In genomic region chr4:40877081-40877480, GRCh38 we compare ENCODE assay signal across 1 cellular context.
TF ChIP-seq lines count a peak whose summit lies in the region.

No MANE protein-coding gene starts in this region.

TF ChIP-seq in HepG2, 621 proteins besides CTCF, POLR2A, EP300 and RAD21 (continued from another document):
- TF ChIP-seq, protein P1, sequence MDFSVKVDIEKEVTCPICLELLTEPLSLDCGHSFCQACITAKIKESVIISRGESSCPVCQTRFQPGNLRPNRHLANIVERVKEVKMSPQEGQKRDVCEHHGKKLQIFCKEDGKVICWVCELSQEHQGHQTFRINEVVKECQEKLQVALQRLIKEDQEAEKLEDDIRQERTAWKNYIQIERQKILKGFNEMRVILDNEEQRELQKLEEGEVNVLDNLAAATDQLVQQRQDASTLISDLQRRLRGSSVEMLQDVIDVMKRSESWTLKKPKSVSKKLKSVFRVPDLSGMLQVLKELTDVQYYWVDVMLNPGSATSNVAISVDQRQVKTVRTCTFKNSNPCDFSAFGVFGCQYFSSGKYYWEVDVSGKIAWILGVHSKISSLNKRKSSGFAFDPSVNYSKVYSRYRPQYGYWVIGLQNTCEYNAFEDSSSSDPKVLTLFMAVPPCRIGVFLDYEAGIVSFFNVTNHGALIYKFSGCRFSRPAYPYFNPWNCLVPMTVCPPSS (IDR thresholded peaks at IDR 0.05), result no peak
- TF ChIP-seq KMT2A (CRISPR knock-in tag; IDR thresholded peaks at IDR 0.05) (no peak), ZBTB40 (IDR thresholded peaks at IDR 0.05) (no peak), ZBTB40 (CRISPR knock-in tag; IDR thresholded peaks at IDR 0.05) (no peak), SMARCC2 (IDR thresholded peaks at IDR 0.05) (no peak), TOE1 (CRISPR knock-in tag; IDR thresholded peaks at IDR 0.05) (no peak), ZNF530 (CRISPR knock-in tag; IDR thresholded peaks at IDR 0.05; ENCODE audit: low read depth) (no peak), CBX5 (CRISPR knock-in tag; IDR thresholded peaks at IDR 0.05; ENCODE audit: borderline replicate concordance) (no peak), ZNF770 (CRISPR knock-in tag; IDR thresholded peaks at IDR 0.05) (no peak), MEF2D (CRISPR knock-in tag; IDR thresholded peaks at IDR 0.05) (no peak), ZNF549 (CRISPR knock-in tag; IDR thresholded peaks at IDR 0.05) (no peak)
- TF ChIP-seq, protein P2, sequence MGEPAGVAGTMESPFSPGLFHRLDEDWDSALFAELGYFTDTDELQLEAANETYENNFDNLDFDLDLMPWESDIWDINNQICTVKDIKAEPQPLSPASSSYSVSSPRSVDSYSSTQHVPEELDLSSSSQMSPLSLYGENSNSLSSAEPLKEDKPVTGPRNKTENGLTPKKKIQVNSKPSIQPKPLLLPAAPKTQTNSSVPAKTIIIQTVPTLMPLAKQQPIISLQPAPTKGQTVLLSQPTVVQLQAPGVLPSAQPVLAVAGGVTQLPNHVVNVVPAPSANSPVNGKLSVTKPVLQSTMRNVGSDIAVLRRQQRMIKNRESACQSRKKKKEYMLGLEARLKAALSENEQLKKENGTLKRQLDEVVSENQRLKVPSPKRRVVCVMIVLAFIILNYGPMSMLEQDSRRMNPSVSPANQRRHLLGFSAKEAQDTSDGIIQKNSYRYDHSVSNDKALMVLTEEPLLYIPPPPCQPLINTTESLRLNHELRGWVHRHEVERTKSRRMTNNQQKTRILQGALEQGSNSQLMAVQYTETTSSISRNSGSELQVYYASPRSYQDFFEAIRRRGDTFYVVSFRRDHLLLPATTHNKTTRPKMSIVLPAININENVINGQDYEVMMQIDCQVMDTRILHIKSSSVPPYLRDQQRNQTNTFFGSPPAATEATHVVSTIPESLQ (CRISPR knock-in tag; conservative IDR thresholded peaks at IDR 0.05), result no peak
